ENCODE assay signal across 3 cellular contexts in genomic region chr7:156539999-156540398, GRCh38.
"Had no signal": no experiment of that assay in that cellular context is flagged by ENCODE, and none has a peak within 500 bp of the region (broad histone marks: within the 10 kb centered on the region; RNA-seq: fewer than 3 reads in every experiment).

No MANE protein-coding gene starts in this region.

- H3K4me3 ChIP-seq: GM12878 had no signal

- DNase-seq: GDM1, GF-D8 had no signal
